In the genomic region with DNA sequence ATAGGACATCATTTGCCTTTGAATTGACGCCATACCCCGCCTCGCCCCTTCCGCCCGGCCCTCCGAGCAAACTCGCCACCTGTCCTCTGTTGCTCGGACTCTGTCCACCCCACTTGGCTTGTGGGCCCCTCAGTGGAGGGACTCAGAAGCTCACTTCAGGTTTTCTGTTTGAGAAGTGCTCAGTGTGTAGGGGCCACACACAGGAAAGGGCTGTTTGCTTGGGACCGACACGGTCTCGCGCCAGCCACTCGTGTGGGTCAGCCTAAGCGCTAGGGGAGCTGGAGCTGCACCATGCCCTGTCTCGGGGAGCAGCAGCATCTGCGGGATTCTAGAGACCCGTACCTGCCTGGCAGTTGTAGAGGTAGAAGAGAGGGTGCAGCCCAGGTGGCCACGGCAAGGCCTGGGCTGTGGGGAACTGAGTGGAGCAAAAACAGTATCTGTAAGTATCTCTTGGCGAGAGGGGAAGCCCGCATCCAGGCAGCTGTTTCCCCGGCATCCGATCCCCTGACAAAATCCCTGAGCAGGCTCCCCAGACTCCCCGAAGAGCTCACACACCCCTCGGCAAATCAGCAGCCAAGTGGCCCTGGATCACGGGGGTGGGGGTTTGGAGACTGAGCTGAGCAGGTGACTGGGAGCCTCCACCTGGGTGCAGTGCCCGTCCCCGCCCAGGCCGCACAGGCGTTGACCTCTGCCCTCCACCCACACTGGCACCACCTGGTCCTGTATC, we compare ENCODE assay signal across 14 cellular contexts. TPM values are rescaled to one million over a fixed set of nuclear protein-coding genes. Genes with fewer than 3 reads are reported as not detected.
DNase-seq lines count a peak whose midpoint lies in the region; ATAC-seq and TF ChIP-seq lines count a peak whose summit lies in the region.
"Had no signal": no experiment of that assay in that cellular context is flagged by ENCODE, and none has a peak within 500 bp of the region (broad histone marks: within the 10 kb centered on the region; RNA-seq: fewer than 3 reads in every experiment).

No MANE protein-coding gene starts in this region.

- H3K4me1 ChIP-seq in mucosa of descending colon (ENCODE audit: low read depth) (no peaks in the 10 kb centered on the region), BE2C (peaks cover 15% of the 10 kb centered on the region)

- peak; percentile 74 for DNase-seq in NCI-H2171 treated with DMSO at 0.1 percent for 48 hours (lab: John Stamatoyannopoulos, UW)
- DNase-seq in left cardiac atrium = peak; percentile 10
- DNase-seq in mucosa of descending colon = peak in 2 of 3 donors; percentile 8 to 29
- no peak for DNase-seq in stimulated activated effector memory CD8-positive, alpha-beta T cell treated with anti-CD3 and anti-CD28 coated beads, Interleukin-12 subunit alpha, Interleukin-12 subunit beta, amount 100 ng/mL, for 72 hours (ENCODE audit: low spot score in 2 of 2)
- DNase-seq in BE2C = no peak
- DNase-seq: ACHN, Calu3, NCI-H510A, NCI-H82 had no signal

- H3K9me3 ChIP-seq in mucosa of descending colon = no peaks in the 10 kb centered on the region
- H3K9me3 ChIP-seq in BE2C = no peaks in the 10 kb centered on the region
- H3K9me3 ChIP-seq: Peyer's patch had no signal

- intact Hi-C loops in left cardiac atrium (cut with DNase I) = loop anchor here in 1 of 2 donors (10.0 kb wide), 1 partner anchor 721 kb away; no protein-coding TSS in a partner anchor
- intact Hi-C loops in mucosa of descending colon (cut with DNase I, micrococcal nuclease) = no loop called here

- H3K27me3 ChIP-seq in BE2C = no peaks in the 10 kb centered on the region
- H3K27me3 ChIP-seq: Peyer's patch had no signal

- H3K4me3 Mint-ChIP-seq in stimulated activated effector memory CD8-positive, alpha-beta T cell treated with anti-CD3 and anti-CD28 coated beads, Interleukin-12 subunit alpha, Interleukin-12 subunit beta, amount 100 ng/mL, for 72 hours = no peak overlapping the region
- H3K4me3 Mint-ChIP-seq: CD4-positive, alpha-beta T cell; GM23338 had no signal

- ATAC-seq in left cardiac atrium = no peak
- ATAC-seq in mucosa of descending colon = no peak
- ATAC-seq in stimulated activated effector memory CD8-positive, alpha-beta T cell treated with anti-CD3 and anti-CD28 coated beads, Interleukin-12 subunit alpha, Interleukin-12 subunit beta, amount 100 ng/mL, for 72 hours = no peak
- ATAC-seq in HG03469 (IDR thresholded peaks at IDR 0.05; ENCODE audit: unreplicated experiment) = no peak
- ATAC-seq in GM18868 (IDR thresholded peaks at IDR 0.05; ENCODE audit: unreplicated experiment) = no peak
- ATAC-seq: GM23338 had no signal

- H3K27ac Mint-ChIP-seq in stimulated activated effector memory CD8-positive, alpha-beta T cell treated with anti-CD3 and anti-CD28 coated beads, Interleukin-12 subunit alpha, Interleukin-12 subunit beta, amount 100 ng/mL, for 72 hours = peak overlapping the region; percentile 10
- H3K27ac Mint-ChIP-seq: CD4-positive, alpha-beta T cell; GM23338 had no signal

- no peaks in the 10 kb centered on the region for H3K9me3 Mint-ChIP-seq in stimulated activated effector memory CD8-positive, alpha-beta T cell treated with anti-CD3 and anti-CD28 coated beads, Interleukin-12 subunit alpha, Interleukin-12 subunit beta, amount 100 ng/mL, for 72 hours
- H3K9me3 Mint-ChIP-seq: CD4-positive, alpha-beta T cell; GM23338 had no signal

- H3K36me3 ChIP-seq in mucosa of descending colon (ENCODE audit: low read depth) (no peaks in the 10 kb centered on the region), BE2C (no peaks in the 10 kb centered on the region)
- H3K36me3 ChIP-seq: Peyer's patch had no signal

- no peaks in the 10 kb centered on the region for H3K36me3 Mint-ChIP-seq in stimulated activated effector memory CD8-positive, alpha-beta T cell treated with anti-CD3 and anti-CD28 coated beads, Interleukin-12 subunit alpha, Interleukin-12 subunit beta, amount 100 ng/mL, for 72 hours

- no peak for TF ChIP-seq CTCF in mucosa of descending colon (IDR thresholded peaks at IDR 0.05)
- no peak for TF ChIP-seq CTCF in BE2C (IDR thresholded peaks at IDR 0.05; ENCODE audit: low read depth, low read length)

- H3K4me3 ChIP-seq in mucosa of descending colon (no peak overlapping the region), BE2C (ENCODE audit: low read depth, low read length) (no peak overlapping the region)
- H3K4me3 ChIP-seq: GM23338, Peyer's patch had no signal

- no peaks in the 10 kb centered on the region for H3K4me1 Mint-ChIP-seq in stimulated activated effector memory CD8-positive, alpha-beta T cell treated with anti-CD3 and anti-CD28 coated beads, Interleukin-12 subunit alpha, Interleukin-12 subunit beta, amount 100 ng/mL, for 72 hours

RNA-seq across cellular contexts. Expression of gene COL5A1, which starts 52.2 kb away (rescaled TPM):
- total RNA-seq in left cardiac atrium (10 to 100 TPM; 29.8 to 35.2 TPM), mucosa of descending colon (10 to 100 TPM in 2 of 3 donors, 1 to 10 TPM in 1; 8.6 to 62.3 (median 22.2) TPM)
- polyA plus RNA-seq in BE2C (2012; ENCODE audit: insufficient read depth, insufficient read length, low read depth) = 2.0 TPM
- total RNA-seq: Calu3 had no signal

Comparison
In these comparisons a context has a peak if more than half of its experiments do, and no peak if none do; other contexts are left out.
1. DNase-seq: peak in NCI-H2171 treated with DMSO at 0.1 percent for 48 hours (single experiment), left cardiac atrium (single experiment) and mucosa of descending colon (2 of 3); none in stimulated activated effector memory CD8-positive, alpha-beta T cell treated with anti-CD3 and anti-CD28 coated beads, Interleukin-12 subunit alpha, Interleukin-12 subunit beta, amount 100 ng/mL, for 72 hours (0 of 2) and BE2C (single experiment).